20 cellular contexts compared by ENCODE assay signal in the genomic region with DNA sequence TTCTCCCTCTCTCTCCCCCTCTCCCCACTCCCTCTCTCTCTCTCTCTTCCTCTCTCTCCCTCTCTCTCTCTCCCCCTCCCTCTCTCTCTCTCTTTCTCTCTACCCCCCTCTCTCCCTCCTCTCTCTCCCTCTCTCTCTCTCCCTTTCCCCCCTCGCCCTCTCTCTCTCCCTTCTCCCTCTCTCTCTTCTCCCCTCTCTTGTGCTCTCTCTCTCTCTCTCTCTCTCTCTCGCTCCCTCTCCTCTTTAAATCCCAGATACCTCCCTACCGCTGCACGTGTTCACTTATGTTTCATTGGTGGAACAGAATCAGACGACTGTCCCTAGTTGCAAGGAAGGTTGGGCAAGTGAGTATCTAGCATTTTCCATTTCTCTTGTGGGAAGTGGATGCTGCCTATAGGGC.
DNase-seq lines count a peak whose midpoint lies in the region; ATAC-seq and TF ChIP-seq lines count a peak whose summit lies in the region.
"Had no signal": no experiment of that assay in that cellular context is flagged by ENCODE, and none has a peak within 500 bp of the region (broad histone marks: within the 10 kb centered on the region; RNA-seq: fewer than 3 reads in every experiment).

No MANE protein-coding gene starts in this region.

- CTCF ChIA-PET in SK-N-SH (lab: Yijun Ruan, JAX) = no interaction called here

- H3K27ac Mint-ChIP-seq in T-helper 2 cell treated with Interferon-gamma antibody and Interleukin-4, amounts not matched to agents 5 μg/mL and 100 μg/mL, for 36 hours = no peak overlapping the region
- H3K27ac Mint-ChIP-seq: CD4-positive, alpha-beta T cell; HFFc6 had no signal

- ATAC-seq in SK-N-SH treated with all-trans-retinoic acid at 6 μM for 48 hours (no peak), esophagus mucosa (no peak)
- ATAC-seq: HepG2 had no signal

- H3K4me3 ChIP-seq in SK-N-SH (ENCODE audit: low read depth in 2 of 2, low read length in 1 of 2) = no peak overlapping the region
- H3K4me3 ChIP-seq: BLaER1 treated with 17β-estradiol and CSF1 and Interleukin-3, amounts not matched to agents 10 nM and 100 nM had no signal

- H3K27me3 Mint-ChIP-seq in T-helper 2 cell treated with Interferon-gamma antibody and Interleukin-4, amounts not matched to agents 5 μg/mL and 100 μg/mL, for 36 hours (ENCODE audit: low read depth) = no peaks in the 10 kb centered on the region

- no peaks in the 10 kb centered on the region for H3K79me2 ChIP-seq in SK-N-SH (ENCODE audit: insufficient read depth)

- no peaks in the 10 kb centered on the region for H3F3A ChIP-seq in SK-N-SH (replicated peaks; ENCODE audit: insufficient read depth)

- no peaks in the 10 kb centered on the region for H3K36me3 ChIP-seq in SK-N-SH (replicated peaks in 1 of 2; ENCODE audit: control insufficient read depth in 1 of 2, insufficient read depth in 2 of 2, low read length in 1 of 2)
- H3K36me3 ChIP-seq: BLaER1 treated with 17β-estradiol and CSF1 and Interleukin-3, amounts not matched to agents 10 nM and 100 nM had no signal

- no peaks in the 10 kb centered on the region for H3K9me2 ChIP-seq in SK-N-SH

- H3K27ac ChIP-seq in SK-N-SH (ENCODE audit: low read depth in 2 of 2, low read length in 1 of 2) (no peak overlapping the region), epithelial cell of prostate (peak overlapping the region; percentile 48)

- H3K4me1 Mint-ChIP-seq in T-helper 2 cell treated with Interferon-gamma antibody and Interleukin-4, amounts not matched to agents 5 μg/mL and 100 μg/mL, for 36 hours (ENCODE audit: low read depth) = no peaks in the 10 kb centered on the region

- POLR2A ChIA-PET in SK-N-SH (lab: Yijun Ruan, JAX) = no interaction called here

- H3K4me3 Mint-ChIP-seq in T-helper 2 cell treated with Interferon-gamma antibody and Interleukin-4, amounts not matched to agents 5 μg/mL and 100 μg/mL, for 36 hours = no peak overlapping the region
- H3K4me3 Mint-ChIP-seq: CD4-positive, alpha-beta T cell; HFFc6 had no signal

- DNase-seq in SK-N-SH (no peak), NOMO-1 treated with dmso at 0.1 percent for 144 hours (lab: John Stamatoyannopoulos, UW; ENCODE audit: unreplicated experiment) (peak; percentile 3), epithelial cell of prostate (ENCODE audit: low read depth, low spot score) (no peak), NCI-H2107 (lab: John Stamatoyannopoulos, UW) (no peak)
- DNase-seq in T-helper 2 cell treated with Interferon-gamma antibody and Interleukin-4, amounts not matched to agents 5 μg/mL and 100 μg/mL, for 36 hours (ENCODE audit: low spot score) = no peak
- DNase-seq: CD4-positive, alpha-beta T cell; H7; HFFc6; Karpas-422; NCI-H1092 treated with DMSO at 0.1 percent for 48 hours; NCI-H1436; NCI-H187; NCI-H2081 treated with DMSO at 0.1 percent for 48 hours; NCI-H524 treated with DMSO at 0.1 percent for 48 hours; NK-92 treated with Interleukin-12 subunit alpha and Interleukin-12 subunit beta, amount 100 ng/mL, for 24 hours; SIG-M5 had no signal

- H3K4me2 ChIP-seq in SK-N-SH = no peak overlapping the region

- no peaks in the 10 kb centered on the region for H3K27me3 ChIP-seq in SK-N-SH (ENCODE audit: insufficient read depth)
- H3K27me3 ChIP-seq: BLaER1 treated with 17β-estradiol and CSF1 and Interleukin-3, amounts not matched to agents 10 nM and 100 nM had no signal

- no peaks in the 10 kb centered on the region for H4K20me1 ChIP-seq in SK-N-SH (ENCODE audit: insufficient read depth)
- H4K20me1 ChIP-seq: BLaER1 treated with 17β-estradiol and CSF1 and Interleukin-3, amounts not matched to agents 10 nM and 100 nM had no signal

- WGBS in SK-N-SH (ENCODE audit: low lambda C conversion rate) = 51% methylated on average over 5 of the region's 5 CpGs

- no peak for TF ChIP-seq EP300 in SK-N-SH (IDR thresholded peaks at IDR 0.05; ENCODE audit: borderline replicate concordance in 1 of 2, low read depth in 1 of 2, low read length in 1 of 2)

- no peak for TF ChIP-seq CTCF in SK-N-SH (IDR thresholded peaks at IDR 0.05)

- peaks cover 0 to 6% of the 10 kb centered on the region in 2 experiments; a peak in 2 of 4 replicates for H3K4me1 ChIP-seq in SK-N-SH (ENCODE audit: control insufficient read depth in 1 of 2, insufficient read depth in 2 of 2, low read depth in 1 of 2, low read length in 1 of 2)

- no peaks in the 10 kb centered on the region for H3K36me3 Mint-ChIP-seq in T-helper 2 cell treated with Interferon-gamma antibody and Interleukin-4, amounts not matched to agents 5 μg/mL and 100 μg/mL, for 36 hours (ENCODE audit: low read depth)

- TF ChIP-seq RAD21 in SK-N-SH (IDR thresholded peaks at IDR 0.05; ENCODE audit: low read length) = 0 out of 2 replicates have a peak, but pooled peaks have one; percentile 7

- H2AFZ ChIP-seq in SK-N-SH (ENCODE audit: low read depth) = no peak overlapping the region

- no peaks in the 10 kb centered on the region for H3K9me3 ChIP-seq in SK-N-SH

- H3K9me3 Mint-ChIP-seq in T-helper 2 cell treated with Interferon-gamma antibody and Interleukin-4, amounts not matched to agents 5 μg/mL and 100 μg/mL, for 36 hours = no peaks in the 10 kb centered on the region
- H3K9me3 Mint-ChIP-seq: CD4-positive, alpha-beta T cell; HFFc6 had no signal

- no peak overlapping the region for H3K9ac ChIP-seq in SK-N-SH
- H3K9ac ChIP-seq: BLaER1 treated with 17β-estradiol and CSF1 and Interleukin-3, amounts not matched to agents 10 nM and 100 nM had no signal

TF ChIP-seq in SK-N-SH, 30 proteins besides CTCF, POLR2A, EP300 and RAD21 (continues in another document):
- TF ChIP-seq YY1 (IDR thresholded peaks at IDR 0.05; ENCODE audit: low read depth) (no peak), USF1 (IDR thresholded peaks at IDR 0.05; ENCODE audit: borderline replicate concordance, low read depth) (no peak), GATA2 (CRISPR knock-in tag; IDR thresholded peaks at IDR 0.05) (no peak), JUND (IDR thresholded peaks at IDR 0.05) (no peak), RFX5 (IDR thresholded peaks at IDR 0.05; ENCODE audit: low read length) (no peak), TAF1 (IDR thresholded peaks at IDR 0.05; ENCODE audit: borderline replicate concordance, low read depth, low read length) (no peak), MXI1 (IDR thresholded peaks at IDR 0.05; ENCODE audit: low read depth, low read length) (no peak), NFIC (IDR thresholded peaks at IDR 0.05; ENCODE audit: borderline replicate concordance) (no peak), CHD2 (IDR thresholded peaks at IDR 0.05; ENCODE audit: low read length, partially characterized antibody) (no peak)

TF ChIP-seq in SK-N-SH treated with all-trans-retinoic acid at 6 μM for 48 hours, 23 proteins besides CTCF, POLR2A, EP300 and RAD21:
- no peak for TF ChIP-seq TSHZ2 (CRISPR knock-in tag; IDR thresholded peaks at IDR 0.05)
- TF ChIP-seq SNAI2 (CRISPR knock-in tag; IDR thresholded peaks at IDR 0.05) = no peak
- no peak for TF ChIP-seq CSRNP3 (CRISPR knock-in tag; IDR thresholded peaks at IDR 0.05)
- TF ChIP-seq ARNTL (CRISPR knock-in tag; IDR thresholded peaks at IDR 0.05; ENCODE audit: borderline replicate concordance, low read depth) = no peak
- TF ChIP-seq ZNF70 (CRISPR knock-in tag; IDR thresholded peaks at IDR 0.05) = no peak
